Comparison of ENCODE assay signal across 20 cellular contexts in genomic region chr7:141360414-141360760, GRCh38.
DNase-seq lines count a peak whose midpoint lies in the region; ATAC-seq, FAIRE-seq and TF ChIP-seq lines count a peak whose summit lies in the region.
"Had no signal": no experiment of that assay in that cellular context is flagged by ENCODE, and none has a peak within 500 bp of the region (broad histone marks: within the 10 kb centered on the region; RNA-seq: fewer than 3 reads in every experiment).

No MANE protein-coding gene starts in this region.

- H3K4me1 Mint-ChIP-seq in type B pancreatic cell (ENCODE audit: unreplicated experiment): peaks cover 24% of the 10 kb centered on the region
- H3K4me1 Mint-ChIP-seq: CD4-positive, CD25-positive, alpha-beta regulatory T cell; CD8-positive, alpha-beta memory T cell had no signal

- H3K36me3 ChIP-seq in endothelial cell of umbilical vein (ENCODE audit: control insufficient read depth in 2 of 2, extremely low read depth in 1 of 2, insufficient read depth in 2 of 2, low read length in 2 of 2) (no peaks in the 10 kb centered on the region), mesodermal cell (ENCODE audit: control insufficient read depth, insufficient read depth, low read length) (no peaks in the 10 kb centered on the region)
- H3K36me3 ChIP-seq: BE2C had no signal

- peak; percentile 47 for FAIRE-seq in endothelial cell of umbilical vein (lab: Jason Lieb, UNC)
- FAIRE-seq: D721Med, HTR-8/SVneo had no signal

- H2AFZ ChIP-seq in endothelial cell of umbilical vein (ENCODE audit: low read depth, low read length): no peak overlapping the region

- H3K27ac ChIP-seq in endothelial cell of umbilical vein (ENCODE audit: insufficient read depth, low read depth, low read length): no peak overlapping the region
- peak overlapping the region; percentile 98 for H3K27ac ChIP-seq in mesodermal cell (ENCODE audit: low read depth, low read length, severe bottlenecking)

- no peak for TF ChIP-seq POLR2A in endothelial cell of umbilical vein (IDR thresholded peaks at IDR 0.05; ENCODE audit: low read depth, low read length)

- H3K9me3 ChIP-seq in endothelial cell of umbilical vein (replicated peaks; ENCODE audit: control insufficient read depth, insufficient read depth, low read length) (no peaks in the 10 kb centered on the region), mesodermal cell (ENCODE audit: control insufficient read depth, low read length) (peaks cover 13% of the 10 kb centered on the region)
- H3K9me3 ChIP-seq: BE2C had no signal

- no peaks in the 10 kb centered on the region for H3K27me3 ChIP-seq in endothelial cell of umbilical vein (ENCODE audit: control insufficient read depth in 2 of 2, insufficient read depth in 2 of 2, low read length in 2 of 2)
- H3K27me3 ChIP-seq: BE2C had no signal

- peak overlapping the region; percentile 47 for H3K27ac Mint-ChIP-seq in type B pancreatic cell
- H3K27ac Mint-ChIP-seq: CD4-positive, CD25-positive, alpha-beta regulatory T cell; CD8-positive, alpha-beta memory T cell had no signal

- POLR2A ChIA-PET in endothelial cell of umbilical vein (lab: Charles Lee): no interaction called here

- 78 to 100% methylated on average over 1 to 2 of the region's 3 CpGs for WGBS in mesodermal cell (ENCODE audit: insufficient coverage in 2 of 2), 2 experiments

- no peaks in the 10 kb centered on the region for H3K79me2 ChIP-seq in endothelial cell of umbilical vein (ENCODE audit: control insufficient read depth, insufficient read depth, low read length)

- dilution Hi-C loops in endothelial cell of umbilical vein (cut with MboI; ENCODE audit: extremely low pct_ligation_motif_present, low sequenced_read_pairs): no loop called here

- BruUV-seq in endothelial cell of umbilical vein (replicated peaks; lab: Mats Ljungman, UMichigan): no TSS peak

- no peak overlapping the region for H3K4me3 ChIP-seq in endothelial cell of umbilical vein (replicated peaks in 1 of 3; ENCODE audit: insufficient read depth in 1 of 3, low read depth in 1 of 3, low read length in 3 of 3)
- no peak overlapping the region for H3K4me3 ChIP-seq in mesodermal cell (ENCODE audit: extremely low read depth, insufficient read depth, low read length, poor library complexity, severe bottlenecking)

- DNase-seq in ELF-1 (ENCODE audit: low read depth, low spot score) (peak; percentile 25), endothelial cell of umbilical vein (ENCODE audit: low read depth, low spot score) (peak; percentile 61), type B pancreatic cell (ENCODE audit: extremely low spot score, unreplicated experiment) (no peak)
- DNase-seq in stimulated activated CD4-positive, alpha-beta T cell treated with anti-CD3 and anti-CD28 coated beads, Interleukin-1b, Interleukin-23, amount 100 ng/mL, for 48 hours: no peak
- no peak for DNase-seq in activated T-cell treated with anti-CD3 and anti-CD28 coated beads, Interleukin-2, amount 50 U/mL, for 1 hour
- DNase-seq: C1 segment of cervical spinal cord; CD4-positive, CD25-positive, alpha-beta regulatory T cell; CD8-positive, alpha-beta memory T cell; COR-L47; DMS153; DMS79; GF-D8; GOT3; H7; IMR-90 had no signal

- TF ChIP-seq CTCF in endothelial cell of umbilical vein (IDR thresholded peaks at IDR 0.05; ENCODE audit: extremely low read depth in 1 of 2, insufficient read depth in 1 of 2, low read depth in 1 of 2, low read length in 2 of 2) (no peak), type B pancreatic cell (conservative IDR thresholded peaks at IDR 0.05) (no peak)

- H3K9me3 Mint-ChIP-seq in type B pancreatic cell: no peaks in the 10 kb centered on the region
- H3K9me3 Mint-ChIP-seq: CD8-positive, alpha-beta memory T cell had no signal

- H3K27me3 Mint-ChIP-seq in type B pancreatic cell: no peaks in the 10 kb centered on the region

- no peaks in the 10 kb centered on the region for H4K20me1 ChIP-seq in endothelial cell of umbilical vein (replicated peaks; ENCODE audit: control insufficient read depth, extremely low read depth, insufficient read depth, low read length)

- ATAC-seq in SK-N-SH treated with all-trans-retinoic acid at 6 μM for 48 hours: no peak

- CTCF ChIA-PET in endothelial cell of umbilical vein (lab: Charles Lee): no interaction called here

- H3K9ac ChIP-seq in endothelial cell of umbilical vein (replicated peaks; ENCODE audit: extremely low read depth, insufficient read depth, low read length): no peak overlapping the region

- intact Hi-C loops in endothelial cell of umbilical vein (cut with micrococcal nuclease): loop anchor here (5.0 to 10.0 kb wide), 2 partner anchors 424 to 438 kb away; partner anchors contain the start of gene BRAF

- H3K36me3 Mint-ChIP-seq in type B pancreatic cell: no peaks in the 10 kb centered on the region
- H3K36me3 Mint-ChIP-seq: CD4-positive, CD25-positive, alpha-beta regulatory T cell; CD8-positive, alpha-beta memory T cell had no signal

- no peaks in the 10 kb centered on the region for H3K9me1 ChIP-seq in endothelial cell of umbilical vein (replicated peaks; ENCODE audit: control insufficient read depth, extremely low read depth, insufficient read depth, low read length)

- H3K4me1 ChIP-seq in endothelial cell of umbilical vein (ENCODE audit: control insufficient read depth, extremely low read depth, insufficient read depth, low read length) (peaks cover 30% of the 10 kb centered on the region), mesodermal cell (ENCODE audit: control insufficient read depth, insufficient read depth, low read length, poor library complexity, severe bottlenecking) (peaks cover 47% of the 10 kb centered on the region)

- peak overlapping the region; percentile 26 for H3K4me3 Mint-ChIP-seq in type B pancreatic cell
- H3K4me3 Mint-ChIP-seq: CD4-positive, CD25-positive, alpha-beta regulatory T cell; CD8-positive, alpha-beta memory T cell had no signal

- no peak overlapping the region for H3K4me2 ChIP-seq in endothelial cell of umbilical vein (ENCODE audit: insufficient read depth, low read length)

TF ChIP-seq in endothelial cell of umbilical vein, 7 proteins besides CTCF, POLR2A, EP300 and RAD21:
- no peak for TF ChIP-seq EZH2 (IDR thresholded peaks at IDR 0.05; ENCODE audit: borderline replicate concordance, low read depth, low read length, severe bottlenecking)
- TF ChIP-seq, protein P1, sequence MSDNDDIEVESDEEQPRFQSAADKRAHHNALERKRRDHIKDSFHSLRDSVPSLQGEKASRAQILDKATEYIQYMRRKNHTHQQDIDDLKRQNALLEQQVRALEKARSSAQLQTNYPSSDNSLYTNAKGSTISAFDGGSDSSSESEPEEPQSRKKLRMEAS (IDR thresholded peaks at IDR 0.05; ENCODE audit: insufficient read depth, insufficient read length): no peak
- no peak for TF ChIP-seq FOS (IDR thresholded peaks at IDR 0.05; ENCODE audit: borderline replicate concordance, insufficient read depth, low read length)
- TF ChIP-seq JUN (IDR thresholded peaks at IDR 0.05; ENCODE audit: borderline replicate concordance, insufficient read depth, insufficient read length, low read depth): no peak
- TF ChIP-seq POLR2AphosphoS5 (IDR thresholded peaks at IDR 0.05; ENCODE audit: insufficient read depth, low read depth, low read length): no peak
- no peak for TF ChIP-seq MYC (IDR thresholded peaks at IDR 0.05; ENCODE audit: low read depth, low read length)
- TF ChIP-seq GATA2 (IDR thresholded peaks at IDR 0.05; ENCODE audit: insufficient read depth, insufficient read length, low read depth, low read length): no peak

TF ChIP-seq in SK-N-SH treated with all-trans-retinoic acid at 6 μM for 48 hours, 23 proteins besides CTCF, POLR2A, EP300 and RAD21 (continues in another document):
- TF ChIP-seq ZNF8 (CRISPR knock-in tag; IDR thresholded peaks at IDR 0.05) (no peak), SNAI2 (CRISPR knock-in tag; IDR thresholded peaks at IDR 0.05) (no peak), TOX (CRISPR knock-in tag; IDR thresholded peaks at IDR 0.05; ENCODE audit: borderline replicate concordance) (no peak), RARB (CRISPR knock-in tag; IDR thresholded peaks at IDR 0.05) (no peak), ZNF70 (CRISPR knock-in tag; IDR thresholded peaks at IDR 0.05) (no peak), PATZ1 (CRISPR knock-in tag; IDR thresholded peaks at IDR 0.05; ENCODE audit: borderline replicate concordance) (no peak), ZNF565 (CRISPR knock-in tag; conservative IDR thresholded peaks at IDR 0.05; ENCODE audit: low read depth) (no peak)
- TF ChIP-seq, protein P2, sequence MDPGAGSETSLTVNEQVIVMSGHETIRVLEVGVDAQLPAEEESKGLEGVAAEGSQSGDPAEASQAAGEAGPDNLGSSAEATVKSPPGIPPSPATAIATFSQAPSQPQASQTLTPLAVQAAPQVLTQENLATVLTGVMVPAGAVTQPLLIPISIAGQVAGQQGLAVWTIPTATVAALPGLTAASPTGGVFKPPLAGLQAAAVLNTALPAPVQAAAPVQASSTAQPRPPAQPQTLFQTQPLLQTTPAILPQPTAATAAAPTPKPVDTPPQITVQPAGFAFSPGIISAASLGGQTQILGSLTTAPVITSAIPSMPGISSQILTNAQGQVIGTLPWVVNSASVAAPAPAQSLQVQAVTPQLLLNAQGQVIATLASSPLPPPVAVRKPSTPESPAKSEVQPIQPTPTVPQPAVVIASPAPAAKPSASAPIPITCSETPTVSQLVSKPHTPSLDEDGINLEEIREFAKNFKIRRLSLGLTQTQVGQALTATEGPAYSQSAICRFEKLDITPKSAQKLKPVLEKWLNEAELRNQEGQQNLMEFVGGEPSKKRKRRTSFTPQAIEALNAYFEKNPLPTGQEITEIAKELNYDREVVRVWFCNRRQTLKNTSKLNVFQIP (CRISPR knock-in tag; IDR thresholded peaks at IDR 0.05; ENCODE audit: borderline replicate concordance, low read depth): no peak

Comparison
In these comparisons a context has a peak if more than half of its experiments do, and no peak if none do; other contexts are left out.
1. DNase-seq: peak in ELF-1 (single experiment) and endothelial cell of umbilical vein (single experiment); none in type B pancreatic cell (single experiment), stimulated activated CD4-positive, alpha-beta T cell treated with anti-CD3 and anti-CD28 coated beads, Interleukin-1b, Interleukin-23, amount 100 ng/mL, for 48 hours (single experiment) and activated T-cell treated with anti-CD3 and anti-CD28 coated beads, Interleukin-2, amount 50 U/mL, for 1 hour (single experiment).